In genomic region chr17:82396601-82397435, GRCh38 we compare ENCODE assay signal across 12 cellular contexts. TPM values are rescaled to one million over a fixed set of nuclear protein-coding genes. Genes with fewer than 3 reads are reported as not detected.
A peak's percentile ranks its signal among the peaks of the same experiment; 100 is the strongest.
DNase-seq lines count a peak whose midpoint lies in the region; ATAC-seq and TF ChIP-seq lines count a peak whose summit lies in the region.
"Had no signal": no experiment of that assay in that cellular context is flagged by ENCODE, and none has a peak within 500 bp of the region (broad histone marks: within the 10 kb centered on the region; RNA-seq: fewer than 3 reads in every experiment).

No MANE protein-coding gene starts in this region.

- no peaks in the 10 kb centered on the region for H3K9me3 Mint-ChIP-seq in activated CD8-positive, alpha-beta T cell treated with anti-CD3 and anti-CD28 coated beads, Interleukin-2, amount 10 ng/mL, durations not matched to agents 7 days and 5 days (ENCODE audit: insufficient read depth)
- no peaks in the 10 kb centered on the region for H3K9me3 Mint-ChIP-seq in activated CD8-positive, alpha-beta T cell treated with anti-CD3 and anti-CD28 coated beads for 36 hours
- H3K9me3 Mint-ChIP-seq: activated T-cell treated with anti-CD3 and anti-CD28 coated beads, Interleukin-2, amount 50 U/mL, for 4 hours had no signal

- POLR2A ChIA-PET in activated CD8-positive, alpha-beta T cell treated with anti-CD3 and anti-CD28 coated beads, Interleukin-2, amount 10 ng/mL, durations not matched to agents 7 days and 5 days (lab: Charles Lee): no interaction called here
- POLR2A ChIA-PET in activated CD8-positive, alpha-beta T cell treated with anti-CD3 and anti-CD28 coated beads for 36 hours (lab: Charles Lee): no interaction called here
- POLR2A ChIA-PET in SK-N-SH (lab: Yijun Ruan, JAX) (no interaction called here), OCI-LY7 (lab: Charles Lee) (no interaction called here)

- H3K79me2 ChIP-seq in SK-N-SH (ENCODE audit: insufficient read depth): no peaks in the 10 kb centered on the region
- H3K79me2 ChIP-seq in OCI-LY7 (ENCODE audit: insufficient read depth, low read depth, low read length): no peaks in the 10 kb centered on the region

- H3K4me2 ChIP-seq in SK-N-SH (peak overlapping the region; percentile 26; the same call in 1 of the 2 replicates), OCI-LY7 (ENCODE audit: low read length) (no peak overlapping the region)

- no peak for TF ChIP-seq POLR2A in stomach (IDR thresholded peaks at IDR 0.05)

- H3K4me1 ChIP-seq in SK-N-SH (ENCODE audit: control insufficient read depth in 1 of 2, insufficient read depth in 2 of 2, low read depth in 1 of 2, low read length in 1 of 2) (peaks cover 9 to 35% of the 10 kb centered on the region in 2 experiments; a peak in 3 of 4 replicates), subcutaneous abdominal adipose tissue (ENCODE audit: control insufficient read depth in 5 of 5, insufficient read depth in 5 of 5, low read length in 5 of 5) (peaks cover 4 to 27% (median 25%) of the 10 kb centered on the region in 5 donors), OCI-LY7 (ENCODE audit: insufficient read depth, low read length, poor library complexity, severe bottlenecking) (peaks cover 10% of the 10 kb centered on the region), stomach (peaks cover 0 to 24% (median 12%) of the 10 kb centered on the region in 4 donors)

- H3K27ac ChIP-seq in SK-N-SH (ENCODE audit: low read depth in 2 of 2, low read length in 1 of 2) (peak overlapping the region in 1 of 2 experiments; percentile 35; a peak in 3 of 4 replicates), subcutaneous abdominal adipose tissue (ENCODE audit: low read depth, low read length) (peak overlapping the region; percentile 62), OCI-LY7 (ENCODE audit: low read depth, low read length, poor library complexity, severe bottlenecking) (no peak overlapping the region), stomach (no peak overlapping the region)

- H3K36me3 ChIP-seq in SK-N-SH (replicated peaks in 1 of 2; ENCODE audit: control insufficient read depth in 1 of 2, insufficient read depth in 2 of 2, low read length in 1 of 2) (peaks cover 2 to 5% of the 10 kb centered on the region in 2 experiments), subcutaneous abdominal adipose tissue (ENCODE audit: control insufficient read depth in 5 of 5, insufficient read depth in 5 of 5, low read length in 5 of 5) (peaks cover 0 to 22% (median 19%) of the 10 kb centered on the region in 5 donors), OCI-LY7 (ENCODE audit: insufficient read depth, low read length) (peaks cover 19% of the 10 kb centered on the region), stomach (peaks cover 3 to 80% (median 60%) of the 10 kb centered on the region in 4 donors)

- H3K36me3 Mint-ChIP-seq in activated CD8-positive, alpha-beta T cell treated with anti-CD3 and anti-CD28 coated beads, Interleukin-2, amount 10 ng/mL, durations not matched to agents 7 days and 5 days (ENCODE audit: low read depth): peaks cover 9% of the 10 kb centered on the region
- H3K36me3 Mint-ChIP-seq in activated CD8-positive, alpha-beta T cell treated with anti-CD3 and anti-CD28 coated beads for 36 hours (ENCODE audit: low read depth): peaks cover 6% of the 10 kb centered on the region

- TF ChIP-seq RAD21 in SK-N-SH (IDR thresholded peaks at IDR 0.05; ENCODE audit: low read length): no peak

- no peak overlapping the region for H3K9ac ChIP-seq in SK-N-SH
- H3K9ac ChIP-seq in subcutaneous abdominal adipose tissue (ENCODE audit: low read length in 5 of 5): no peak overlapping the region

- DNase-seq in activated CD8-positive, alpha-beta T cell treated with anti-CD3 and anti-CD28 coated beads, Interleukin-2, amount 10 ng/mL, durations not matched to agents 7 days and 5 days: no peak
- DNase-seq in activated CD8-positive, alpha-beta T cell treated with anti-CD3 and anti-CD28 coated beads for 36 hours: no peak
- DNase-seq in SK-N-SH (no peak), foreskin fibroblast (peak; percentile 96 to 97), HK-2 (ENCODE audit: unreplicated experiment) (no peak), OCI-LY7 (ENCODE audit: low spot score) (no peak), stomach (no peak)
- DNase-seq: activated T-cell treated with anti-CD3 and anti-CD28 coated beads, Interleukin-2, amount 50 U/mL, for 4 hours; hypothalamus; stimulated activated naive CD4-positive, alpha-beta T cell had no signal

- BruUV-seq in OCI-LY7 (replicated peaks; lab: Mats Ljungman, UMichigan): no TSS peak

- peak overlapping the region; percentile 9 for H3K27ac Mint-ChIP-seq in activated CD8-positive, alpha-beta T cell treated with anti-CD3 and anti-CD28 coated beads, Interleukin-2, amount 10 ng/mL, durations not matched to agents 7 days and 5 days
- no peak overlapping the region for H3K27ac Mint-ChIP-seq in activated CD8-positive, alpha-beta T cell treated with anti-CD3 and anti-CD28 coated beads for 36 hours

- peaks cover 11% of the 10 kb centered on the region for H3F3A ChIP-seq in SK-N-SH (replicated peaks; ENCODE audit: insufficient read depth)

- TF ChIP-seq CTCF in activated CD8-positive, alpha-beta T cell treated with anti-CD3 and anti-CD28 coated beads for 36 hours (IDR thresholded peaks at IDR 0.05): no peak
- no peak for TF ChIP-seq CTCF in SK-N-SH (IDR thresholded peaks at IDR 0.05)
- no peak for TF ChIP-seq CTCF in foreskin fibroblast (IDR thresholded peaks at IDR 0.05; ENCODE audit: low read depth, low read length)
- TF ChIP-seq CTCF in OCI-LY7 (conservative IDR thresholded peaks at IDR 0.05; ENCODE audit: low read length): no peak
- TF ChIP-seq CTCF in stomach (IDR thresholded peaks at IDR 0.05): no peak

- intact Hi-C loops in activated CD8-positive, alpha-beta T cell treated with anti-CD3 and anti-CD28 coated beads for 36 hours (cut with micrococcal nuclease): no loop called here
- intact Hi-C loops in OCI-LY7 (cut with micrococcal nuclease; ENCODE audit: unreplicated experiment): no loop called here
- intact Hi-C loops in stomach (cut with DNase I; ENCODE audit: low total_unique reads): no loop called here

- peaks cover 17% of the 10 kb centered on the region for H3K4me1 Mint-ChIP-seq in activated CD8-positive, alpha-beta T cell treated with anti-CD3 and anti-CD28 coated beads, Interleukin-2, amount 10 ng/mL, durations not matched to agents 7 days and 5 days (ENCODE audit: low read depth)
- H3K4me1 Mint-ChIP-seq in activated CD8-positive, alpha-beta T cell treated with anti-CD3 and anti-CD28 coated beads for 36 hours (ENCODE audit: low read depth): peaks cover 10% of the 10 kb centered on the region

- H3K9me2 ChIP-seq in SK-N-SH (no peaks in the 10 kb centered on the region), OCI-LY7 (ENCODE audit: insufficient read depth, low read length) (no peaks in the 10 kb centered on the region)

- no peaks in the 10 kb centered on the region for H3K9me3 ChIP-seq in SK-N-SH
- H3K9me3 ChIP-seq in subcutaneous abdominal adipose tissue (ENCODE audit: control insufficient read depth in 5 of 5, low read length in 5 of 5): no peaks in the 10 kb centered on the region
- no peaks in the 10 kb centered on the region for H3K9me3 ChIP-seq in OCI-LY7 (ENCODE audit: low read length)
- H3K9me3 ChIP-seq in stomach: no peaks in the 10 kb centered on the region

- H3K27me3 ChIP-seq in SK-N-SH (ENCODE audit: insufficient read depth): no peaks in the 10 kb centered on the region
- no peaks in the 10 kb centered on the region for H3K27me3 ChIP-seq in subcutaneous abdominal adipose tissue (ENCODE audit: control insufficient read depth in 5 of 5, insufficient read depth in 4 of 5, low read length in 5 of 5)
- no peaks in the 10 kb centered on the region for H3K27me3 ChIP-seq in stomach

- no peak overlapping the region for H2AFZ ChIP-seq in SK-N-SH (ENCODE audit: low read depth)
- no peak overlapping the region for H2AFZ ChIP-seq in OCI-LY7 (ENCODE audit: low read length)

- no peak for ATAC-seq in activated CD8-positive, alpha-beta T cell treated with anti-CD3 and anti-CD28 coated beads, Interleukin-2, amount 10 ng/mL, durations not matched to agents 7 days and 5 days
- ATAC-seq in activated CD8-positive, alpha-beta T cell treated with anti-CD3 and anti-CD28 coated beads for 36 hours: no peak
- ATAC-seq: activated T-cell treated with anti-CD3 and anti-CD28 coated beads, Interleukin-2, amount 50 U/mL, for 4 hours had no signal

- no peak overlapping the region for H3K4me3 Mint-ChIP-seq in activated CD8-positive, alpha-beta T cell treated with anti-CD3 and anti-CD28 coated beads, Interleukin-2, amount 10 ng/mL, durations not matched to agents 7 days and 5 days
- no peak overlapping the region for H3K4me3 Mint-ChIP-seq in activated CD8-positive, alpha-beta T cell treated with anti-CD3 and anti-CD28 coated beads for 36 hours
- H3K4me3 Mint-ChIP-seq: activated T-cell treated with anti-CD3 and anti-CD28 coated beads, Interleukin-2, amount 50 U/mL, for 4 hours had no signal

- CTCF ChIA-PET in activated CD8-positive, alpha-beta T cell treated with anti-CD3 and anti-CD28 coated beads, Interleukin-2, amount 10 ng/mL, durations not matched to agents 7 days and 5 days (lab: Charles Lee): no interaction called here
- CTCF ChIA-PET in activated CD8-positive, alpha-beta T cell treated with anti-CD3 and anti-CD28 coated beads for 36 hours (lab: Charles Lee): no interaction called here
- CTCF ChIA-PET in SK-N-SH (lab: Yijun Ruan, JAX) (interaction anchor here (0.9 to 1.1 kb wide), 2 partner anchors 9 to 157 kb away, joined by 3 read pairs; no protein-coding TSS in a partner anchor), OCI-LY7 (lab: Charles Lee; ENCODE audit: unreplicated experiment) (no interaction called here)

- no peaks in the 10 kb centered on the region for H3K27me3 Mint-ChIP-seq in activated CD8-positive, alpha-beta T cell treated with anti-CD3 and anti-CD28 coated beads, Interleukin-2, amount 10 ng/mL, durations not matched to agents 7 days and 5 days (ENCODE audit: low read depth)
- no peaks in the 10 kb centered on the region for H3K27me3 Mint-ChIP-seq in activated CD8-positive, alpha-beta T cell treated with anti-CD3 and anti-CD28 coated beads for 36 hours

- 59% methylated on average over 15 of the region's 19 CpGs for WGBS in SK-N-SH (ENCODE audit: low lambda C conversion rate)
- 74 to 82% (median 79%) methylated on average over 14 to 19 of the region's 19 CpGs for WGBS in stomach, 5 donors

- no peak overlapping the region for H3K4me3 ChIP-seq in SK-N-SH (ENCODE audit: low read depth in 2 of 2, low read length in 1 of 2)
- H3K4me3 ChIP-seq in foreskin fibroblast (ENCODE audit: low read depth in 1 of 2, low read length in 2 of 2): peak overlapping the region in 1 of 2 donors; percentile 30
- peak overlapping the region in 1 of 5 donors; percentile 21 for H3K4me3 ChIP-seq in subcutaneous abdominal adipose tissue (ENCODE audit: low read depth in 1 of 5, low read length in 5 of 5)
- no peak overlapping the region for H3K4me3 ChIP-seq in OCI-LY7 (ENCODE audit: low read depth, low read length, poor library complexity, severe bottlenecking)
- no peak overlapping the region for H3K4me3 ChIP-seq in stomach

- TF ChIP-seq EP300 in SK-N-SH (IDR thresholded peaks at IDR 0.05; ENCODE audit: borderline replicate concordance in 1 of 2, low read depth in 1 of 2, low read length in 1 of 2) (no peak; a peak in 1 of 4 replicates), stomach (IDR thresholded peaks at IDR 0.05) (no peak)

- H4K20me1 ChIP-seq in SK-N-SH (ENCODE audit: insufficient read depth) (no peaks in the 10 kb centered on the region), OCI-LY7 (ENCODE audit: insufficient read depth, low read length) (no peaks in the 10 kb centered on the region)

RNA-seq across cellular contexts. Expression of gene HEXD, which starts 21.3 kb away (rescaled TPM):
- 10 to 100 TPM; 47.6 to 53.6 TPM for total RNA-seq in activated CD8-positive, alpha-beta T cell treated with anti-CD3 and anti-CD28 coated beads, Interleukin-2, amount 10 ng/mL, durations not matched to agents 7 days and 5 days
- total RNA-seq in activated CD8-positive, alpha-beta T cell treated with anti-CD3 and anti-CD28 coated beads for 36 hours: 10 to 100 TPM; 21.8 to 21.9 TPM
- polyA plus RNA-seq in SK-N-SH (2012; rRNA removed) (38.8 and 43.1 TPM in 2 replicates), stomach (100 to 1,000 TPM in 1 of 3 donors, 10 to 100 TPM in 2; 51.9 to 103 (median 93.4) TPM)
- polyA plus RNA-seq in SK-N-SH (2012; cell fraction: cytosol; rRNA removed): 10.8 and 18.1 TPM in 2 replicates
- polyA plus RNA-seq in SK-N-SH (2012; cell fraction: nucleus; rRNA removed): 328 and 454 TPM in 2 replicates
- 88.8 and 93.2 TPM in 2 replicates for total RNA-seq in OCI-LY7 (2014; rRNA removed; shearing (Covaris generic))
- total RNA-seq in OCI-LY7 (2022) (87.9 and 94.7 TPM in 2 replicates), stomach (100 to 1,000 TPM in 4 of 5 donors, 10 to 100 TPM in 1; 13.8 to 212 (median 124) TPM)

RNA-seq across cellular contexts. Expression of gene OGFOD3, which starts 21.6 kb away (rescaled TPM):
- total RNA-seq in activated CD8-positive, alpha-beta T cell treated with anti-CD3 and anti-CD28 coated beads, Interleukin-2, amount 10 ng/mL, durations not matched to agents 7 days and 5 days: 10 to 100 TPM; 25.2 to 28.0 TPM
- total RNA-seq in activated CD8-positive, alpha-beta T cell treated with anti-CD3 and anti-CD28 coated beads for 36 hours: 10 to 100 TPM; 22.0 to 25.0 TPM
- polyA plus RNA-seq in SK-N-SH (2012; rRNA removed) (57.1 and 68.2 TPM in 2 replicates), stomach (10 to 100 TPM; 13.9 to 17.3 (median 15.3) TPM)
- 38.7 and 54.7 TPM in 2 replicates for polyA plus RNA-seq in SK-N-SH (2012; cell fraction: cytosol; rRNA removed)
- 67.2 and 94.3 TPM in 2 replicates for polyA plus RNA-seq in SK-N-SH (2012; cell fraction: nucleus; rRNA removed)
- total RNA-seq in OCI-LY7 (2014; rRNA removed; shearing (Covaris generic)): 46.9 and 55.6 TPM in 2 replicates
- total RNA-seq in OCI-LY7 (2022) (65.2 and 80.8 TPM in 2 replicates), stomach (10 to 100 TPM; 10.5 to 30.4 (median 23.2) TPM)

RNA-seq across cellular contexts. Expression of gene UTS2R, which starts 25.3 kb away (rescaled TPM):
- total RNA-seq in activated CD8-positive, alpha-beta T cell treated with anti-CD3 and anti-CD28 coated beads, Interleukin-2, amount 10 ng/mL, durations not matched to agents 7 days and 5 days: not detected
- total RNA-seq in activated CD8-positive, alpha-beta T cell treated with anti-CD3 and anti-CD28 coated beads for 36 hours: not detected
- polyA plus RNA-seq in SK-N-SH (2012; rRNA removed) (not detected in 2 replicates), stomach (not detected)
- not detected in 2 replicates for polyA plus RNA-seq in SK-N-SH (2012; cell fraction: cytosol; rRNA removed)
- polyA plus RNA-seq in SK-N-SH (2012; cell fraction: nucleus; rRNA removed): not detected in 2 replicates
- total RNA-seq in OCI-LY7 (2014; rRNA removed; shearing (Covaris generic)): 11.9 and 17.4 TPM in 2 replicates
- total RNA-seq in OCI-LY7 (2022) (34.9 and 36.3 TPM in 2 replicates), stomach (not detected)
- total RNA-seq: activated T-cell treated with anti-CD3 and anti-CD28 coated beads, Interleukin-2, amount 50 U/mL, for 4 hours; G401 had no signal

RNA-seq across cellular contexts. Expression of gene TEX19, which starts 37.8 kb away (rescaled TPM):
- total RNA-seq in activated CD8-positive, alpha-beta T cell treated with anti-CD3 and anti-CD28 coated beads, Interleukin-2, amount 10 ng/mL, durations not matched to agents 7 days and 5 days: not detected
- total RNA-seq in activated CD8-positive, alpha-beta T cell treated with anti-CD3 and anti-CD28 coated beads for 36 hours: not detected
- 0.10 and 0.11 TPM in 2 replicates for polyA plus RNA-seq in SK-N-SH (2012; rRNA removed)
- polyA plus RNA-seq in SK-N-SH (2012; cell fraction: cytosol; rRNA removed): 0.08 and 0.12 TPM in 2 replicates
- 0.08 and 0.11 TPM in 2 replicates for polyA plus RNA-seq in SK-N-SH (2012; cell fraction: nucleus; rRNA removed)
- 2.6 and 3.4 TPM in 2 replicates for total RNA-seq in OCI-LY7 (2014; rRNA removed; shearing (Covaris generic))
- total RNA-seq in OCI-LY7 (2022): 1.8 and 2.0 TPM in 2 replicates
- total RNA-seq in stomach: not detected
- polyA plus RNA-seq in stomach: not detected

RNA-seq across cellular contexts. Expression of gene CYBC1, which starts 53.7 kb away (rescaled TPM):
- 100 to 1,000 TPM; 220 to 247 TPM for total RNA-seq in activated CD8-positive, alpha-beta T cell treated with anti-CD3 and anti-CD28 coated beads, Interleukin-2, amount 10 ng/mL, durations not matched to agents 7 days and 5 days
- total RNA-seq in activated CD8-positive, alpha-beta T cell treated with anti-CD3 and anti-CD28 coated beads for 36 hours: 100 to 1,000 TPM; 189 to 192 TPM
- polyA plus RNA-seq in SK-N-SH (2012; rRNA removed) (160 and 165 TPM in 2 replicates), stomach (10 to 100 TPM; 35.9 to 43.4 (median 40.3) TPM)
- 97.3 and 115 TPM in 2 replicates for polyA plus RNA-seq in SK-N-SH (2012; cell fraction: cytosol; rRNA removed)
- 403 and 584 TPM in 2 replicates for polyA plus RNA-seq in SK-N-SH (2012; cell fraction: nucleus; rRNA removed)
- 424 and 470 TPM in 2 replicates for total RNA-seq in OCI-LY7 (2014; rRNA removed; shearing (Covaris generic))
- total RNA-seq in OCI-LY7 (2022) (679 and 701 TPM in 2 replicates), stomach (100 to 1,000 TPM in 2 of 5 donors, 10 to 100 TPM in 3; 41.5 to 196 (median 53.0) TPM)

Comparison
In these comparisons a context has a peak if more than half of its experiments do, and no peak if none do; other contexts are left out.
1. DNase-seq: peak in foreskin fibroblast (2 of 2); none in activated CD8-positive, alpha-beta T cell treated with anti-CD3 and anti-CD28 coated beads, Interleukin-2, amount 10 ng/mL, durations not matched to agents 7 days and 5 days (single experiment), activated CD8-positive, alpha-beta T cell treated with anti-CD3 and anti-CD28 coated beads for 36 hours (single experiment), SK-N-SH (single experiment), HK-2 (single experiment), OCI-LY7 (single experiment) and stomach (single experiment).
2. RNA of gene UTS2R, which starts 25.3 kb away (total RNA-seq): 11.9 to 36.3 TPM in OCI-LY7; not detected in activated CD8-positive, alpha-beta T cell treated with anti-CD3 and anti-CD28 coated beads for 36 hours, not detected in activated CD8-positive, alpha-beta T cell treated with anti-CD3 and anti-CD28 coated beads, Interleukin-2, amount 10 ng/mL, durations not matched to agents 7 days and 5 days and not detected in stomach; every median in the first group is over 10 times any median in the second.